In genomic region chr1:178371999-178372398, GRCh38 we compare ENCODE assay signal across 12 cellular contexts.
DNase-seq lines count a peak whose midpoint lies in the region; ATAC-seq and TF ChIP-seq lines count a peak whose summit lies in the region.
"Had no signal": no experiment of that assay in that cellular context is flagged by ENCODE, and none has a peak within 500 bp of the region (broad histone marks: within the 10 kb centered on the region; RNA-seq: fewer than 3 reads in every experiment).

No MANE protein-coding gene starts in this region.

- WGBS in heart right ventricle, 2 donors, result 11 to 15% methylated on average over 4 of the region's 4 CpGs
- WGBS in psoas muscle, 3 donors, result 6 to 12% (median 8%) methylated on average over 4 of the region's 4 CpGs

- H3K27me3 ChIP-seq in BLaER1 (no peaks in the 10 kb centered on the region), ascending aorta (no peaks in the 10 kb centered on the region), heart right ventricle (no peaks in the 10 kb centered on the region), psoas muscle (ENCODE audit: insufficient read depth in 3 of 3, low read length in 2 of 3) (no peaks in the 10 kb centered on the region)

- H3K9me3 ChIP-seq in BLaER1, result no peaks in the 10 kb centered on the region
- H3K9me3 ChIP-seq in ascending aorta, result no peaks in the 10 kb centered on the region
- no peaks in the 10 kb centered on the region for H3K9me3 ChIP-seq in heart right ventricle
- no peaks in the 10 kb centered on the region for H3K9me3 ChIP-seq in psoas muscle

- intact Hi-C loops in ascending aorta (cut with DNase I), result no loop called here
- intact Hi-C loops in heart right ventricle (cut with DNase I), result no loop called here
- intact Hi-C loops in psoas muscle (cut with DNase I), result loop anchor here (5.0 kb wide), 2 partner anchors 35 to 60 kb away; no protein-coding TSS in a partner anchor

- DNase-seq in ascending aorta (ENCODE audit: low spot score in 2 of 2) (no peak), heart right ventricle (no peak), psoas muscle (no peak), GDM1 (lab: John Stamatoyannopoulos, UW) (no peak), occipital lobe (lab: John Stamatoyannopoulos, UW) (no peak)
- DNase-seq: immature natural killer cell, natural killer cell, NCI-H2171 had no signal

- H4K20me1 ChIP-seq in BLaER1, result no peaks in the 10 kb centered on the region

- H3K36me3 ChIP-seq in BLaER1, result no peaks in the 10 kb centered on the region
- no peaks in the 10 kb centered on the region for H3K36me3 ChIP-seq in ascending aorta
- no peaks in the 10 kb centered on the region for H3K36me3 ChIP-seq in heart right ventricle
- H3K36me3 ChIP-seq in psoas muscle (ENCODE audit: insufficient read depth in 1 of 2, low read depth in 1 of 2), result no peaks in the 10 kb centered on the region

- H3K4me3 ChIP-seq in BLaER1 (no peak overlapping the region), ascending aorta (peak overlapping the region; percentile 35 to 58), heart right ventricle (peak overlapping the region in 6 of 10 donors; percentile 3 to 31 (median 26)), psoas muscle (peak overlapping the region; percentile 62)

- H3K27ac ChIP-seq in BLaER1, result no peak overlapping the region
- no peak overlapping the region for H3K27ac ChIP-seq in ascending aorta
- peak overlapping the region in 3 of 10 donors; percentile 1 to 45 (median 10) for H3K27ac ChIP-seq in heart right ventricle
- H3K27ac ChIP-seq in psoas muscle, result no peak overlapping the region
- H3K27ac ChIP-seq: VCaP had no signal

- no peak overlapping the region for H3K9ac ChIP-seq in BLaER1

- ATAC-seq in heart right ventricle, result peak in 1 of 8 donors; percentile 28
- peak in 2 of 4 donors; percentile 72 to 78 for ATAC-seq in psoas muscle
- ATAC-seq in HG02840 (IDR thresholded peaks at IDR 0.05; ENCODE audit: low FRiP score, unreplicated experiment), result no peak
- no peak for ATAC-seq in HG02623 (IDR thresholded peaks at IDR 0.05; ENCODE audit: unreplicated experiment)
- ATAC-seq: natural killer cell had no signal

- TF ChIP-seq CTCF in ascending aorta (IDR thresholded peaks at IDR 0.05), result no peak
- no peak for TF ChIP-seq CTCF in heart right ventricle (IDR thresholded peaks at IDR 0.05)
- TF ChIP-seq CTCF in psoas muscle (IDR thresholded peaks at IDR 0.05), result no peak

- H3K4me2 ChIP-seq in BLaER1, result 0 out of 2 replicates have a peak overlapping the region, but pooled peaks have one; percentile 2

- H3K4me1 ChIP-seq in BLaER1, result peaks cover 14% of the 10 kb centered on the region
- H3K4me1 ChIP-seq in ascending aorta, result peaks cover 0 to 4% of the 10 kb centered on the region in 2 donors
- peaks cover 6 to 61% (median 30%) of the 10 kb centered on the region in 9 donors for H3K4me1 ChIP-seq in heart right ventricle
- peaks cover 25% of the 10 kb centered on the region for H3K4me1 ChIP-seq in psoas muscle

Comparison
In these comparisons a context has a peak if more than half of its experiments do, and no peak if none do; other contexts are left out.
1. intact Hi-C loops: an anchor here in psoas muscle (5.0 kb wide); none called in ascending aorta and heart right ventricle.